Comparison of ENCODE assay signal across 16 cellular contexts in the genomic region with DNA sequence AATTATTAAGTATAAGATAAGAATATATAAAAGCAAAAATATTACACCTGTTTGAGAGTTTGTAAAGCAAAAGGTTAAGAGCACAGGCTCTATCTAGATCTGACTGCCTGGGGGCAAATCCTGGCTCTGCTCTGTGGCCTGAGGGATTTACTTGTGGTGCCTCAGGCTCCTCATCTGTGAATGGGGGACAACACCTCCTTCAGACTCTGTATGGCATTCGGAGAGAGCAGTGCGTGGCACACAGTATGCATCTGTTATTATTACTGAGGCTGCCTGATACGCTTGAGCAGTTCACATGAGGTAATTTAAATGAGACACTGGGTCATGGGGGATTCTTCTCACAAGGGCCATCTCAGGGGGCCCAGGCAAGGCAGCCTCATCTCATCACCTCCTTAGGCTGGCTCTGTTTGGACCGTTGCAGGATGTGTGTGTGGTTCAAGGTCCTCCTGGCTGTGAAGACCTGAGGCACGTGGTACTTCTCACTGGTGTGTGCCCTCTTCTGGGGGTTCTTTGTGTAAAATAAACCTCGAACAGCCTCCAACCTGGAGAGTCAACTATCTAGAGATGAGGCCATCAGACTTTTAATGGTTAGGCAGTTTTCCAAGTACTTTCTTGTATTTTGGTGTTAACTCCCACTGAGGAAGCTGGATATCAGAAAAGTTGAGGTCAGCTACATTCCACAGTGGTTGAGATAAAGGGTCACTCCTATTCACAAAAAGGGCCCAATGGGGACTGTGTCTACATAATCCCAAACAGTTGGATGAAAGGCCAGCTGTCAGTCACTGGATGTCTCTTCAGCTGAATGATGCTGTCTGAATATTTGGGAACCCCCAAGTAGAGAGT. TPM values are rescaled to one million over a fixed set of nuclear protein-coding genes. Genes with fewer than 3 reads are reported as not detected.
A peak's percentile ranks its signal among the peaks of the same experiment; 100 is the strongest.
DNase-seq lines count a peak whose midpoint lies in the region; ATAC-seq and TF ChIP-seq lines count a peak whose summit lies in the region.
"Had no signal": no experiment of that assay in that cellular context is flagged by ENCODE, and none has a peak within 500 bp of the region (broad histone marks: within the 10 kb centered on the region; RNA-seq: fewer than 3 reads in every experiment).

No MANE protein-coding gene starts in this region.

- intact Hi-C loops in OCI-LY7 (cut with micrococcal nuclease; ENCODE audit: unreplicated experiment): loop anchor here (2.0 to 5.0 kb wide), 3 partner anchors 27 to 495 kb away; a partner anchor contains a TSS
- intact Hi-C loops in activated T-helper 1 cell treated with anti-CD3 and anti-CD28 coated beads, Interleukin-12 subunit alpha, Interleukin-12 subunit beta, Interleukin-2, Interleukin-4 antibody, amounts not matched to agents 30 ng/mL and 10 ng/mL and 1 ng/mL, durations not matched to agents 14 hours and 24 hours and 36 hours (cut with micrococcal nuclease): no loop called here

- no peaks in the 10 kb centered on the region for H3K27me3 Mint-ChIP-seq in central memory CD8-positive, alpha-beta T cell
- H3K27me3 Mint-ChIP-seq in osteocyte (ENCODE audit: unreplicated experiment): no peaks in the 10 kb centered on the region
- no peaks in the 10 kb centered on the region for H3K27me3 Mint-ChIP-seq in activated T-helper 1 cell treated with anti-CD3 and anti-CD28 coated beads, Interleukin-12 subunit alpha, Interleukin-12 subunit beta, Interleukin-2, Interleukin-4 antibody, amounts not matched to agents 30 ng/mL and 10 ng/mL and 1 ng/mL, durations not matched to agents 14 hours and 24 hours and 36 hours (ENCODE audit: insufficient read depth)

- peaks cover 11% of the 10 kb centered on the region; the same call in 1 of the 2 replicates for H4K20me1 ChIP-seq in DOHH2 (ENCODE audit: control insufficient read depth, insufficient read depth, low read depth, low read length)
- peaks cover 13% of the 10 kb centered on the region for H4K20me1 ChIP-seq in OCI-LY7 (ENCODE audit: insufficient read depth, low read length)

- H3K9me2 ChIP-seq in DOHH2 (replicated peaks; ENCODE audit: control insufficient read depth, low read length) (no peaks in the 10 kb centered on the region), OCI-LY7 (ENCODE audit: insufficient read depth, low read length) (no peaks in the 10 kb centered on the region)

- peaks cover 14% of the 10 kb centered on the region for H3F3A ChIP-seq in DOHH2 (ENCODE audit: control insufficient read depth, insufficient read depth)

- CTCF ChIA-PET in OCI-LY7 (lab: Charles Lee; ENCODE audit: unreplicated experiment): interaction anchor here (1.0 kb wide), 1 partner anchor 50 kb away, joined by 3 read pairs; no protein-coding TSS in a partner anchor

- peaks cover 31% of the 10 kb centered on the region for H3K4me1 Mint-ChIP-seq in central memory CD8-positive, alpha-beta T cell
- H3K4me1 Mint-ChIP-seq in osteocyte (ENCODE audit: unreplicated experiment): peaks cover 19% of the 10 kb centered on the region
- peaks cover 37% of the 10 kb centered on the region for H3K4me1 Mint-ChIP-seq in activated T-helper 1 cell treated with anti-CD3 and anti-CD28 coated beads, Interleukin-12 subunit alpha, Interleukin-12 subunit beta, Interleukin-2, Interleukin-4 antibody, amounts not matched to agents 30 ng/mL and 10 ng/mL and 1 ng/mL, durations not matched to agents 14 hours and 24 hours and 36 hours (ENCODE audit: low read depth)

- H3K27ac ChIP-seq in DOHH2 (ENCODE audit: low read depth, low read length): peak overlapping the region; percentile 44
- peak overlapping the region; percentile 46 for H3K27ac ChIP-seq in OCI-LY7 (ENCODE audit: low read depth, low read length, poor library complexity, severe bottlenecking)

- no peaks in the 10 kb centered on the region for H3K27me3 ChIP-seq in DOHH2 (ENCODE audit: control insufficient read depth, low read length)

- no peaks in the 10 kb centered on the region for H3K9me3 Mint-ChIP-seq in central memory CD8-positive, alpha-beta T cell
- H3K9me3 Mint-ChIP-seq in osteocyte (ENCODE audit: unreplicated experiment): no peaks in the 10 kb centered on the region
- no peaks in the 10 kb centered on the region for H3K9me3 Mint-ChIP-seq in activated T-helper 1 cell treated with anti-CD3 and anti-CD28 coated beads, Interleukin-12 subunit alpha, Interleukin-12 subunit beta, Interleukin-2, Interleukin-4 antibody, amounts not matched to agents 30 ng/mL and 10 ng/mL and 1 ng/mL, durations not matched to agents 14 hours and 24 hours and 36 hours
- H3K9me3 Mint-ChIP-seq: H9 had no signal

- peaks cover 25% of the 10 kb centered on the region for H3K36me3 Mint-ChIP-seq in central memory CD8-positive, alpha-beta T cell (ENCODE audit: insufficient read depth)
- H3K36me3 Mint-ChIP-seq in osteocyte (ENCODE audit: unreplicated experiment): no peaks in the 10 kb centered on the region
- H3K36me3 Mint-ChIP-seq in activated T-helper 1 cell treated with anti-CD3 and anti-CD28 coated beads, Interleukin-12 subunit alpha, Interleukin-12 subunit beta, Interleukin-2, Interleukin-4 antibody, amounts not matched to agents 30 ng/mL and 10 ng/mL and 1 ng/mL, durations not matched to agents 14 hours and 24 hours and 36 hours (ENCODE audit: low read depth): no peaks in the 10 kb centered on the region

- POLR2A ChIA-PET in OCI-LY7 (lab: Charles Lee): interaction anchor here (0.7 to 1.7 kb wide), 5 partner anchors 28 to 53 kb away, joined by 3 to 4 read pairs (median 3); no protein-coding TSS in a partner anchor

- H3K36me3 ChIP-seq in DOHH2 (ENCODE audit: control insufficient read depth, low read length): peaks cover 9% of the 10 kb centered on the region
- H3K36me3 ChIP-seq in OCI-LY7 (ENCODE audit: insufficient read depth, low read length): no peaks in the 10 kb centered on the region
- H3K36me3 ChIP-seq: BE2C had no signal

- peaks cover 53% of the 10 kb centered on the region for H3K4me1 ChIP-seq in DOHH2 (ENCODE audit: control insufficient read depth, low read length)
- H3K4me1 ChIP-seq in OCI-LY7 (ENCODE audit: insufficient read depth, low read length, poor library complexity, severe bottlenecking): peaks cover 55% of the 10 kb centered on the region
- H3K4me1 ChIP-seq: BE2C had no signal

- H3K79me2 ChIP-seq in DOHH2 (ENCODE audit: control insufficient read depth, low read length) (peaks cover 24% of the 10 kb centered on the region), OCI-LY7 (ENCODE audit: insufficient read depth, low read depth, low read length) (peaks cover 20% of the 10 kb centered on the region)

- H3K4me3 Mint-ChIP-seq in central memory CD8-positive, alpha-beta T cell: peak overlapping the region; percentile 25
- H3K4me3 Mint-ChIP-seq in osteocyte (ENCODE audit: unreplicated experiment): no peak overlapping the region
- H3K4me3 Mint-ChIP-seq in activated T-helper 1 cell treated with anti-CD3 and anti-CD28 coated beads, Interleukin-12 subunit alpha, Interleukin-12 subunit beta, Interleukin-2, Interleukin-4 antibody, amounts not matched to agents 30 ng/mL and 10 ng/mL and 1 ng/mL, durations not matched to agents 14 hours and 24 hours and 36 hours: no peak overlapping the region

- H3K4me2 ChIP-seq in DOHH2 (ENCODE audit: low read length) (peak overlapping the region; percentile 59), OCI-LY7 (ENCODE audit: low read length) (peak overlapping the region; percentile 41)

- no TSS peak for BruUV-seq in OCI-LY7 (replicated peaks; lab: Mats Ljungman, UMichigan)

- H2AFZ ChIP-seq in OCI-LY7 (ENCODE audit: low read length): peak overlapping the region; percentile 64; the same call in 1 of the 2 replicates

- peak overlapping the region; percentile 45 for H3K4me3 ChIP-seq in DOHH2 (ENCODE audit: low read length)
- H3K4me3 ChIP-seq in OCI-LY7 (ENCODE audit: low read depth, low read length, poor library complexity, severe bottlenecking): peak overlapping the region; percentile 2

- H3K27ac Mint-ChIP-seq in central memory CD8-positive, alpha-beta T cell (ENCODE audit: low read depth): peak overlapping the region; percentile 44
- H3K27ac Mint-ChIP-seq in osteocyte (ENCODE audit: unreplicated experiment): no peak overlapping the region
- H3K27ac Mint-ChIP-seq in activated T-helper 1 cell treated with anti-CD3 and anti-CD28 coated beads, Interleukin-12 subunit alpha, Interleukin-12 subunit beta, Interleukin-2, Interleukin-4 antibody, amounts not matched to agents 30 ng/mL and 10 ng/mL and 1 ng/mL, durations not matched to agents 14 hours and 24 hours and 36 hours: no peak overlapping the region
- H3K27ac Mint-ChIP-seq: H9 had no signal

- no peak for ATAC-seq in central memory CD8-positive, alpha-beta T cell (replicated peaks; ENCODE audit: extremely low read depth, poor library complexity, severe bottlenecking)
- no peak for ATAC-seq in GM21381 (IDR thresholded peaks at IDR 0.05; ENCODE audit: unreplicated experiment)

- peak; percentile 19 for TF ChIP-seq CTCF in DOHH2 (IDR thresholded peaks at IDR 0.05; ENCODE audit: low read depth, low read length, poor library complexity, severe bottlenecking)
- TF ChIP-seq CTCF in OCI-LY7 (conservative IDR thresholded peaks at IDR 0.05; ENCODE audit: low read length): peak; percentile 40; the same call in 1 of the 2 replicates
- TF ChIP-seq CTCF in osteocyte (IDR thresholded peaks at IDR 0.05): no peak

- DNase-seq in OCI-LY7 (ENCODE audit: low spot score) (peak; percentile 66), osteocyte (ENCODE audit: extremely low spot score, unreplicated experiment) (peak; percentile 53), midbrain (lab: John Stamatoyannopoulos, UW) (no peak)
- DNase-seq in central memory CD8-positive, alpha-beta T cell (ENCODE audit: low spot score in 2 of 2): no peak
- no peak for DNase-seq in activated T-helper 1 cell treated with anti-CD3 and anti-CD28 coated beads, Interleukin-12 subunit alpha, Interleukin-12 subunit beta, Interleukin-2, Interleukin-4 antibody, amounts not matched to agents 30 ng/mL and 10 ng/mL and 1 ng/mL, durations not matched to agents 14 hours and 24 hours and 36 hours (ENCODE audit: low spot score)
- DNase-seq: BE2C, GF-D8, H9, IMR-90, NCI-H1417, NCI-H1930, NCI-H2171, NCI-H446 treated with DMSO at 0.1 percent for 48 hours, NCI-H748 treated with DMSO at 0.1 percent for 48 hours had no signal

- H3K9me3 ChIP-seq in DOHH2 (ENCODE audit: control insufficient read depth, insufficient read depth, low read length) (no peaks in the 10 kb centered on the region), OCI-LY7 (ENCODE audit: low read length) (no peaks in the 10 kb centered on the region)
- H3K9me3 ChIP-seq: BE2C had no signal

RNA-seq across cellular contexts. Expression of a gene that starts 9.0 kb away (rescaled TPM):
- total RNA-seq in OCI-LY7 (2014; rRNA removed; shearing (Covaris generic)): 53.9 and 56.3 TPM in 2 replicates
- total RNA-seq in OCI-LY7 (2022) (49.0 and 60.3 TPM in 2 replicates), osteocyte (34.0 and 34.5 TPM in 2 replicates)
- 17.0 and 18.5 TPM in 2 replicates for total RNA-seq in activated T-helper 1 cell treated with anti-CD3 and anti-CD28 coated beads, Interleukin-12 subunit alpha, Interleukin-12 subunit beta, Interleukin-2, Interleukin-4 antibody, amounts not matched to agents 30 ng/mL and 10 ng/mL and 1 ng/mL, durations not matched to agents 14 hours and 24 hours and 36 hours

Comparison
In these comparisons a context has a peak if more than half of its experiments do, and no peak if none do; other contexts are left out.
1. DNase-seq: peak in OCI-LY7 (single experiment) and osteocyte (single experiment); none in central memory CD8-positive, alpha-beta T cell (0 of 2), midbrain (single experiment) and activated T-helper 1 cell treated with anti-CD3 and anti-CD28 coated beads, Interleukin-12 subunit alpha, Interleukin-12 subunit beta, Interleukin-2, Interleukin-4 antibody, amounts not matched to agents 30 ng/mL and 10 ng/mL and 1 ng/mL, durations not matched to agents 14 hours and 24 hours and 36 hours (single experiment).